ENCODE assay signal across 26 cellular contexts in the genomic region with DNA sequence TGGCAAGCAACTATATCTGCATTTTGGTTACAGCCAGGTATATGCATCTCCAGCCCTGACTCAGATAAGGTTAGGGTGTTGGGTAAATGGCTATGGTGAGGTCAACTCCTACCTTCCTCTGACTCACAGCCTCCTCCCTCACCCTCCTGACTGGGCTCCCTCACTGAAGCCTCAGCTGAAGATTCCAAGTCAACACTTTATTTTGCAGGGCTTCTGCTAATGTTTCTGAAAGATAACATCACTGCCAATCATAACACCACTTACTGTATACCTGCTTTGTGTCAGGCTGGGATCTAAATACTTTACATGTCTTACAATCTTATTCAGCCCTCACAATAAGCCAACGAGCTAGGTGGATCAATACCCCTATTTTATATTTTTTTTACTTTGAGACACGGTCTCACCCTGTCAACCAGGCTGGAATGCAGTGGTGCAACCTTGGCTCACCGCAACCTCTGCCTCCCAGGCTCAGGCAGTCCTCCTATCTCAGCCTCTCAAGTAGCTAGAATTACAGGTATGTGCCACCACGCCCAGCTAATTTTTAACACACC. TPM values are rescaled to one million over a fixed set of nuclear protein-coding genes. Genes with fewer than 3 reads are reported as not detected.
DNase-seq lines count a peak whose midpoint lies in the region; ATAC-seq, FAIRE-seq and TF ChIP-seq lines count a peak whose summit lies in the region.
"Had no signal": no experiment of that assay in that cellular context is flagged by ENCODE, and none has a peak within 500 bp of the region (broad histone marks: within the 10 kb centered on the region; RNA-seq: fewer than 3 reads in every experiment).

No MANE protein-coding gene starts in this region.

- no peak overlapping the region for H3K27ac ChIP-seq in A549
- H3K27ac ChIP-seq: brain microvascular endothelial cell, C4-2B, pancreas, SJSA1 had no signal

- 63% methylated on average over 4 of the region's 4 CpGs for WGBS in A549 (ENCODE audit: missing lambda C conversion rate)

- ATAC-seq in A549 (peak; percentile 62; a peak in 4 of 6 replicates), GM19397 (IDR thresholded peaks at IDR 0.05; ENCODE audit: unreplicated experiment) (no peak), WTC11 (no peak)
- ATAC-seq: effector memory CD8-positive, alpha-beta T cell; left ventricle myocardium superior; pancreas; sciatic nerve had no signal

- FAIRE-seq in A549 (lab: Jason Lieb, UNC), result no peak
- no peak for FAIRE-seq in GM19239 (lab: Jason Lieb, UNC)
- FAIRE-seq: colon, D721Med, pancreas had no signal

- H3K27ac Mint-ChIP-seq in WTC11, result no peak overlapping the region
- H3K27ac Mint-ChIP-seq: effector memory CD8-positive, alpha-beta T cell; nephron had no signal

- H3K4me1 Mint-ChIP-seq in WTC11, result peaks cover 8% of the 10 kb centered on the region
- H3K4me1 Mint-ChIP-seq: nephron had no signal

- H3K36me3 Mint-ChIP-seq in WTC11, result no peaks in the 10 kb centered on the region

- H3K4me3 Mint-ChIP-seq in WTC11, result no peak overlapping the region
- H3K4me3 Mint-ChIP-seq: effector memory CD8-positive, alpha-beta T cell; nephron had no signal

- CTCF ChIA-PET in A549 (lab: Yijun Ruan, JAX) (interaction anchor here (0.5 to 3.1 kb wide), 6 partner anchors 11 to 109 kb away, joined by 3 to 7 read pairs (median 3); a partner anchor contains a TSS), WTC11 (lab: Charles Lee) (no interaction called here)

- no peaks in the 10 kb centered on the region for H3K9me3 ChIP-seq in A549
- H3K9me3 ChIP-seq: HAP-1, pancreas, SJSA1 had no signal

- H3K9me3 Mint-ChIP-seq in WTC11, result no peaks in the 10 kb centered on the region
- H3K9me3 Mint-ChIP-seq: effector memory CD8-positive, alpha-beta T cell; nephron had no signal

- no peak overlapping the region for H3K4me3 ChIP-seq in A549
- H3K4me3 ChIP-seq: HAP-1, pancreas, SJSA1 had no signal

- TF ChIP-seq CTCF in A549 (IDR thresholded peaks at IDR 0.05) (no peak), WTC11 (IDR thresholded peaks at IDR 0.05) (no peak)

- TF ChIP-seq RAD21 in A549 (conservative IDR thresholded peaks at IDR 0.05 in 1 of 2, IDR thresholded peaks at IDR 0.05 in 1 of 2), result no peak

- H3K27me3 Mint-ChIP-seq in WTC11 (ENCODE audit: low read depth), result no peaks in the 10 kb centered on the region; the same call in 1 of the 2 replicates

- no peak for TF ChIP-seq EP300 in A549 (IDR thresholded peaks at IDR 0.05)

- DNase-seq in A549 (ENCODE audit: low read depth in 1 of 2, low spot score in 1 of 2), result peak; percentile 28 to 32
- peak; percentile 55 for DNase-seq in HT-29 (ENCODE audit: low spot score)
- peak; percentile 52 for DNase-seq in amniotic epithelial cell (ENCODE audit: low read depth)
- DNase-seq in kidney tubule cell (ENCODE audit: low spot score), result peak; percentile 63
- no peak for DNase-seq in activated CD8-positive, alpha-beta memory T cell treated with anti-CD3 and anti-CD28 coated beads for 24 hours
- DNase-seq in WTC11 (ENCODE audit: low spot score), result no peak
- DNase-seq in GM19239 (ENCODE audit: insufficient read length, low spot score), result no peak
- DNase-seq: activated CD4-positive, alpha-beta T cell treated with anti-CD3 and anti-CD28 coated beads, Interleukin-2, amount 50 U/mL, for 1 hour; activated CD8-positive, alpha-beta memory T cell treated with anti-CD3 and anti-CD28 coated beads, Interleukin-2, amount 50 U/mL, for 4 hours; brain microvascular endothelial cell; effector memory CD8-positive, alpha-beta T cell; left ventricle myocardium superior; NCI-H1092; NCI-H1930; NCI-H82; OCI-M1; pancreas; T-helper 2 cell had no signal

- H3K4me1 ChIP-seq in A549, result peaks cover 24% of the 10 kb centered on the region
- H3K4me1 ChIP-seq: HAP-1, pancreas, SJSA1 had no signal

- POLR2A ChIA-PET in A549 (lab: Yijun Ruan, JAX) (no interaction called here), WTC11 (lab: Charles Lee) (no interaction called here)

- H3K4me2 ChIP-seq in A549, result no peak overlapping the region

- TF ChIP-seq POLR2A in A549 (IDR thresholded peaks at IDR 0.05; ENCODE audit: low read length), result no peak

TF ChIP-seq in A549, 52 proteins besides CTCF, POLR2A, EP300 and RAD21 (continues in another document):
- no peak for TF ChIP-seq JUN (IDR thresholded peaks at IDR 0.05)
- TF ChIP-seq TP53 (CRISPR knock-in tag; IDR thresholded peaks at IDR 0.05), result no peak
- TF ChIP-seq, protein P1, sequence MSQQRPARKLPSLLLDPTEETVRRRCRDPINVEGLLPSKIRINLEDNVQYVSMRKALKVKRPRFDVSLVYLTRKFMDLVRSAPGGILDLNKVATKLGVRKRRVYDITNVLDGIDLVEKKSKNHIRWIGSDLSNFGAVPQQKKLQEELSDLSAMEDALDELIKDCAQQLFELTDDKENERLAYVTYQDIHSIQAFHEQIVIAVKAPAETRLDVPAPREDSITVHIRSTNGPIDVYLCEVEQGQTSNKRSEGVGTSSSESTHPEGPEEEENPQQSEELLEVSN (IDR thresholded peaks at IDR 0.05; ENCODE audit: borderline replicate concordance, low read depth), result no peak
- TF ChIP-seq, protein P2, sequence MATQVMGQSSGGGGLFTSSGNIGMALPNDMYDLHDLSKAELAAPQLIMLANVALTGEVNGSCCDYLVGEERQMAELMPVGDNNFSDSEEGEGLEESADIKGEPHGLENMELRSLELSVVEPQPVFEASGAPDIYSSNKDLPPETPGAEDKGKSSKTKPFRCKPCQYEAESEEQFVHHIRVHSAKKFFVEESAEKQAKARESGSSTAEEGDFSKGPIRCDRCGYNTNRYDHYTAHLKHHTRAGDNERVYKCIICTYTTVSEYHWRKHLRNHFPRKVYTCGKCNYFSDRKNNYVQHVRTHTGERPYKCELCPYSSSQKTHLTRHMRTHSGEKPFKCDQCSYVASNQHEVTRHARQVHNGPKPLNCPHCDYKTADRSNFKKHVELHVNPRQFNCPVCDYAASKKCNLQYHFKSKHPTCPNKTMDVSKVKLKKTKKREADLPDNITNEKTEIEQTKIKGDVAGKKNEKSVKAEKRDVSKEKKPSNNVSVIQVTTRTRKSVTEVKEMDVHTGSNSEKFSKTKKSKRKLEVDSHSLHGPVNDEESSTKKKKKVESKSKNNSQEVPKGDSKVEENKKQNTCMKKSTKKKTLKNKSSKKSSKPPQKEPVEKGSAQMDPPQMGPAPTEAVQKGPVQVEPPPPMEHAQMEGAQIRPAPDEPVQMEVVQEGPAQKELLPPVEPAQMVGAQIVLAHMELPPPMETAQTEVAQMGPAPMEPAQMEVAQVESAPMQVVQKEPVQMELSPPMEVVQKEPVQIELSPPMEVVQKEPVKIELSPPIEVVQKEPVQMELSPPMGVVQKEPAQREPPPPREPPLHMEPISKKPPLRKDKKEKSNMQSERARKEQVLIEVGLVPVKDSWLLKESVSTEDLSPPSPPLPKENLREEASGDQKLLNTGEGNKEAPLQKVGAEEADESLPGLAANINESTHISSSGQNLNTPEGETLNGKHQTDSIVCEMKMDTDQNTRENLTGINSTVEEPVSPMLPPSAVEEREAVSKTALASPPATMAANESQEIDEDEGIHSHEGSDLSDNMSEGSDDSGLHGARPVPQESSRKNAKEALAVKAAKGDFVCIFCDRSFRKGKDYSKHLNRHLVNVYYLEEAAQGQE (IDR thresholded peaks at IDR 0.05), result no peak
- TF ChIP-seq JUNB (IDR thresholded peaks at IDR 0.05), result no peak
- no peak for TF ChIP-seq POLR2AphosphoS2 (conservative IDR thresholded peaks at IDR 0.05; ENCODE audit: low read length)
- no peak for TF ChIP-seq CHD4 (IDR thresholded peaks at IDR 0.05; ENCODE audit: borderline replicate concordance)

TF ChIP-seq in WTC11, 78 proteins besides CTCF, POLR2A, EP300 and RAD21:
- no peak for TF ChIP-seq MYBL2 (CRISPR knock-in tag; IDR thresholded peaks at IDR 0.05)
- TF ChIP-seq GTF2I (CRISPR knock-in tag; conservative IDR thresholded peaks at IDR 0.05), result no peak

RNA-seq across cellular contexts. Expression of a gene that starts 47.8 kb away (rescaled TPM):
- polyA plus RNA-seq in A549 (2011; rRNA removed), result 44.0 and 73.5 TPM in 2 replicates
- polyA plus RNA-seq in A549 (2012; cell fraction: cytosol; rRNA removed), result 38.7 and 39.6 TPM in 2 replicates
- 13.6 and 14.6 TPM in 2 replicates for polyA plus RNA-seq in A549 (2012; cell fraction: nucleus; rRNA removed)
- 66.1 to 76.4 TPM (median 72.7 TPM) in 3 replicates for polyA plus RNA-seq in A549 (2017; fragmentation: RNase III; extraction: RNeasy Plus Mini Kit Qiagen cat#74134 plus additional on column Dnase treatment)
- 3.1 and 5.3 TPM in 2 replicates for polyA minus RNA-seq in A549 (2011; rRNA and poly(A)+ RNA removed)
- total RNA-seq in HT-29 (2014; rRNA removed; shearing (Covaris generic)), result 30.8 and 35.2 TPM in 2 replicates
- total RNA-seq in WTC11 (2021), result 95.9 to 97.1 TPM (median 96.4 TPM) in 3 replicates

Comparison
In these comparisons a context has a peak if more than half of its experiments do, and no peak if none do; other contexts are left out.
1. ATAC-seq: peak in A549 (2 of 2); none in GM19397 (single experiment) and WTC11 (single experiment).
2. DNase-seq: peak in A549 (2 of 2), HT-29 (single experiment), amniotic epithelial cell (single experiment) and kidney tubule cell (single experiment); none in activated CD8-positive, alpha-beta memory T cell treated with anti-CD3 and anti-CD28 coated beads for 24 hours (single experiment), WTC11 (single experiment) and GM19239 (single experiment).